8 cellular contexts compared by ENCODE assay signal in genomic region chr7:100604976-100605911, GRCh38. TPM values are rescaled to one million over a fixed set of nuclear protein-coding genes. Genes with fewer than 3 reads are reported as not detected.
DNase-seq lines count a peak whose midpoint lies in the region; ATAC-seq and TF ChIP-seq lines count a peak whose summit lies in the region.

No MANE protein-coding gene starts in this region.

- CTCF ChIA-PET in activated naive CD4-positive, alpha-beta T cell treated with anti-CD3 and anti-CD28 coated beads, Interleukin-2, amount 10 ng/mL, durations not matched to agents 7 days and 5 days (lab: Charles Lee), result interaction anchor here (0.6 to 1.8 kb wide), 7 partner anchors 18 to 86 kb away, joined by 3 to 6 read pairs (median 4); no protein-coding TSS in a partner anchor

- TF ChIP-seq CTCF in hepatocyte (IDR thresholded peaks at IDR 0.05; ENCODE audit: poor library complexity), result no peak

- H3K9me3 ChIP-seq in hepatocyte (ENCODE audit: low read depth) (no peaks in the 10 kb centered on the region), skeletal muscle tissue (ENCODE audit: control insufficient read depth in 3 of 3, low read length in 3 of 3) (no peaks in the 10 kb centered on the region)

- peak; percentile 58 to 68 for DNase-seq in stimulated activated CD4-positive, alpha-beta T cell treated with anti-CD3 and anti-CD28 coated beads, Interleukin-2, amount 100 ng/mL, for 24 hours
- no peak for DNase-seq in stimulated activated CD4-positive, alpha-beta T cell treated with anti-CD3 and anti-CD28 coated beads, Interleukin-1b, Interleukin-23, amount 100 ng/mL, for 48 hours
- DNase-seq in activated naive CD4-positive, alpha-beta T cell treated with anti-CD3 and anti-CD28 coated beads, Interleukin-2, amount 10 ng/mL, durations not matched to agents 7 days and 5 days, result peak; percentile 71
- DNase-seq in hepatocyte (ENCODE audit: low spot score) (peak; percentile 73), NCI-H1436 treated with DMSO at 0.1 percent for 48 hours (lab: John Stamatoyannopoulos, UW) (no peak)

- H3K27ac ChIP-seq in hepatocyte (peak overlapping the region; percentile 80), skeletal muscle tissue (ENCODE audit: low read depth, low read length) (no peak overlapping the region)

- H3K9ac ChIP-seq in skeletal muscle tissue (ENCODE audit: low read depth in 1 of 3, low read length in 3 of 3), result peak overlapping the region in 2 of 3 donors; percentile 50 to 60

- no peaks in the 10 kb centered on the region for H3K36me3 ChIP-seq in hepatocyte (replicated peaks; ENCODE audit: insufficient read depth, low read depth)
- H3K36me3 ChIP-seq in skeletal muscle tissue (ENCODE audit: control insufficient read depth in 3 of 3, insufficient read depth in 3 of 3, low read length in 3 of 3), result peaks cover 0 to 4% (median 0%) of the 10 kb centered on the region in 3 donors

- peak overlapping the region; percentile 88 for H2AFZ ChIP-seq in hepatocyte

- peaks cover 3% of the 10 kb centered on the region for H3K79me2 ChIP-seq in hepatocyte

- peaks cover 65% of the 10 kb centered on the region for H3K27me3 Mint-ChIP-seq in activated naive CD4-positive, alpha-beta T cell treated with anti-CD3 and anti-CD28 coated beads, Interleukin-2, amount 10 ng/mL, durations not matched to agents 7 days and 5 days

- H3K9me2 ChIP-seq in hepatocyte (replicated peaks; ENCODE audit: insufficient read depth), result no peaks in the 10 kb centered on the region

- WGBS in hepatocyte (ENCODE audit: low lambda C conversion rate, missing lambda C conversion rate), result 22% methylated on average over 44 of the region's 68 CpGs

- peaks cover 34% of the 10 kb centered on the region for H3K4me1 Mint-ChIP-seq in activated naive CD4-positive, alpha-beta T cell treated with anti-CD3 and anti-CD28 coated beads, Interleukin-2, amount 10 ng/mL, durations not matched to agents 7 days and 5 days

- H3K4me1 ChIP-seq in hepatocyte (ENCODE audit: insufficient read depth) (peaks cover 15% of the 10 kb centered on the region), skeletal muscle tissue (ENCODE audit: control insufficient read depth in 3 of 3, insufficient read depth in 3 of 3, low read length in 3 of 3) (peaks cover 6 to 19% (median 16%) of the 10 kb centered on the region in 3 donors)

- no peaks in the 10 kb centered on the region for H3K36me3 Mint-ChIP-seq in activated naive CD4-positive, alpha-beta T cell treated with anti-CD3 and anti-CD28 coated beads, Interleukin-2, amount 10 ng/mL, durations not matched to agents 7 days and 5 days

- no peaks in the 10 kb centered on the region for H4K20me1 ChIP-seq in hepatocyte (ENCODE audit: insufficient read depth, poor library complexity, severe bottlenecking)

- peak overlapping the region; percentile 88 for H3K4me3 Mint-ChIP-seq in activated naive CD4-positive, alpha-beta T cell treated with anti-CD3 and anti-CD28 coated beads, Interleukin-2, amount 10 ng/mL, durations not matched to agents 7 days and 5 days

- H3K27ac Mint-ChIP-seq in activated naive CD4-positive, alpha-beta T cell treated with anti-CD3 and anti-CD28 coated beads, Interleukin-2, amount 10 ng/mL, durations not matched to agents 7 days and 5 days, result peak overlapping the region; percentile 79

- H3K4me2 ChIP-seq in hepatocyte, result peak overlapping the region; percentile 100

- H3K9me3 Mint-ChIP-seq in activated naive CD4-positive, alpha-beta T cell treated with anti-CD3 and anti-CD28 coated beads, Interleukin-2, amount 10 ng/mL, durations not matched to agents 7 days and 5 days, result no peaks in the 10 kb centered on the region

- H3K27me3 ChIP-seq in hepatocyte, result no peaks in the 10 kb centered on the region
- peaks cover 4 to 25% (median 18%) of the 10 kb centered on the region in 3 donors for H3K27me3 ChIP-seq in skeletal muscle tissue (ENCODE audit: control insufficient read depth in 3 of 3, insufficient read depth in 3 of 3, low read length in 3 of 3)

- H3K4me3 ChIP-seq in hepatocyte (peak overlapping the region; percentile 58), skeletal muscle tissue (ENCODE audit: low read length in 3 of 3) (peak overlapping the region; percentile 60 to 70 (median 67))

- ATAC-seq in HG03520 (IDR thresholded peaks at IDR 0.05; ENCODE audit: unreplicated experiment) (no peak), GM18861 (IDR thresholded peaks at IDR 0.05; ENCODE audit: unreplicated experiment) (no peak)

RNA-seq across cellular contexts. Expression of gene PCOLCE, which starts 3.1 kb away (rescaled TPM):
- total RNA-seq in hepatocyte, result 64.2 and 90.0 TPM in 2 replicates
- polyA plus RNA-seq in hepatocyte, result 249 and 343 TPM in 2 replicates
- total RNA-seq in skeletal muscle tissue, result 91.9 TPM

RNA-seq across cellular contexts. Expression of gene MOSPD3, which starts 7.1 kb away (rescaled TPM):
- total RNA-seq in hepatocyte (8.8 and 10.4 TPM in 2 replicates), skeletal muscle tissue (2.6 TPM)
- polyA plus RNA-seq in hepatocyte, result 39.2 and 44.4 TPM in 2 replicates

RNA-seq across cellular contexts. Expression of gene FBXO24, which starts 19.1 kb away (rescaled TPM):
- total RNA-seq in hepatocyte, result 1.1 and 1.4 TPM in 2 replicates
- polyA plus RNA-seq in hepatocyte, result 0.49 and 1.6 TPM in 2 replicates
- total RNA-seq in skeletal muscle tissue, result 1.0 TPM

RNA-seq across cellular contexts. Expression of gene LRCH4, which starts 19.3 kb away (rescaled TPM):
- 34.0 and 40.3 TPM in 2 replicates for total RNA-seq in hepatocyte
- polyA plus RNA-seq in hepatocyte, result 105 and 129 TPM in 2 replicates
- 6.3 TPM for total RNA-seq in skeletal muscle tissue

RNA-seq across cellular contexts. Expression of gene SAP25, which starts 31.5 kb away (rescaled TPM):
- total RNA-seq in hepatocyte (not detected in 2 replicates), skeletal muscle tissue (not detected)
- 1.8 and 4.0 TPM in 2 replicates for polyA plus RNA-seq in hepatocyte

Comparison
In these comparisons a context has a peak if more than half of its experiments do, and no peak if none do; other contexts are left out.
1. DNase-seq: peak in stimulated activated CD4-positive, alpha-beta T cell treated with anti-CD3 and anti-CD28 coated beads, Interleukin-2, amount 100 ng/mL, for 24 hours (2 of 2), activated naive CD4-positive, alpha-beta T cell treated with anti-CD3 and anti-CD28 coated beads, Interleukin-2, amount 10 ng/mL, durations not matched to agents 7 days and 5 days (single experiment) and hepatocyte (single experiment); none in stimulated activated CD4-positive, alpha-beta T cell treated with anti-CD3 and anti-CD28 coated beads, Interleukin-1b, Interleukin-23, amount 100 ng/mL, for 48 hours (single experiment) and NCI-H1436 treated with DMSO at 0.1 percent for 48 hours (single experiment).